Comparison of ENCODE assay signal across 14 cellular contexts in genomic region chr10:129531195-129531968, GRCh38.
A peak's percentile ranks its signal among the peaks of the same experiment; 100 is the strongest.
DNase-seq lines count a peak whose midpoint lies in the region; ATAC-seq, FAIRE-seq and TF ChIP-seq lines count a peak whose summit lies in the region.
"Had no signal": no experiment of that assay in that cellular context is flagged by ENCODE, and none has a peak within 500 bp of the region (broad histone marks: within the 10 kb centered on the region; RNA-seq: fewer than 3 reads in every experiment).

No MANE protein-coding gene starts in this region.

- H3K4me1 ChIP-seq in BLaER1, result peaks cover 79% of the 10 kb centered on the region
- H3K4me1 ChIP-seq in KMS-11 (ENCODE audit: low read depth, poor library complexity, severe bottlenecking), result peaks cover 13% of the 10 kb centered on the region
- H3K4me1 ChIP-seq: parathyroid adenoma had no signal

- H3K27me3 ChIP-seq in BLaER1 (no peaks in the 10 kb centered on the region), KMS-11 (ENCODE audit: insufficient read depth, low read depth) (no peaks in the 10 kb centered on the region)
- H3K27me3 ChIP-seq: tibial artery had no signal

- no peaks in the 10 kb centered on the region for H3K79me2 ChIP-seq in KMS-11 (ENCODE audit: insufficient read depth, low read depth)
- H3K79me2 ChIP-seq: parathyroid adenoma had no signal

- no peak for FAIRE-seq in GM12892 (lab: Jason Lieb, UNC)
- FAIRE-seq: endothelial cell of umbilical vein had no signal

- H2AFZ ChIP-seq in KMS-11 (ENCODE audit: low read depth), result no peak overlapping the region
- H2AFZ ChIP-seq: parathyroid adenoma had no signal

- H3K9ac ChIP-seq in BLaER1 (peak overlapping the region; percentile 74), KMS-11 (no peak overlapping the region)
- H3K9ac ChIP-seq: parathyroid adenoma had no signal

- H3K4me3 ChIP-seq in BLaER1 (peak overlapping the region; percentile 61), KMS-11 (IDR thresholded peaks at IDR 0.05; ENCODE audit: insufficient read depth, low read depth, low read length) (no peak overlapping the region)
- H3K4me3 ChIP-seq: tibial artery had no signal

- DNase-seq in cerebellar cortex (ENCODE audit: low spot score) (peak; percentile 45), left kidney (ENCODE audit: low read depth, low spot score) (peak; percentile 54), GM12892 (ENCODE audit: insufficient read length) (no peak)
- DNase-seq: activated CD4-positive, alpha-beta T cell treated with anti-CD3 and anti-CD28 coated beads, Interleukin-2, amount 10 ng/mL, durations not matched to agents 24 days and 14 days; activated naive CD4-positive, alpha-beta T cell treated with anti-CD3 and anti-CD28 coated beads for 36 hours; NCI-H2227 treated with DMSO at 0.1 percent for 48 hours; tibial artery had no signal

- no peak for TF ChIP-seq CTCF in KMS-11 (conservative IDR thresholded peaks at IDR 0.05; ENCODE audit: low read depth, low read length)

- H3K4me2 ChIP-seq in BLaER1 (peak overlapping the region; percentile 98), KMS-11 (peak overlapping the region; percentile 82; the same call in 1 of the 2 replicates)

- H3K27ac ChIP-seq in BLaER1, result peak overlapping the region; percentile 96
- H3K27ac ChIP-seq in KMS-11, result peak overlapping the region; percentile 33; the same call in 1 of the 2 replicates
- H3K27ac ChIP-seq: parathyroid adenoma, tibial artery had no signal

- H3K9me3 ChIP-seq in BLaER1, result peaks cover 9% of the 10 kb centered on the region
- H3K9me3 ChIP-seq: tibial artery had no signal

- no peak for ATAC-seq in GM21423 (IDR thresholded peaks at IDR 0.05; ENCODE audit: unreplicated experiment)
- ATAC-seq in HG02870 (IDR thresholded peaks at IDR 0.05; ENCODE audit: unreplicated experiment), result no peak
- no peak for ATAC-seq in GM19351 (IDR thresholded peaks at IDR 0.05; ENCODE audit: unreplicated experiment)

- H4K20me1 ChIP-seq in BLaER1 (no peaks in the 10 kb centered on the region), KMS-11 (ENCODE audit: insufficient read depth) (no peaks in the 10 kb centered on the region)

- H3K36me3 ChIP-seq in BLaER1 (peaks cover 28% of the 10 kb centered on the region), KMS-11 (ENCODE audit: insufficient read depth) (no peaks in the 10 kb centered on the region)

- TF ChIP-seq POLR2A in GM12892 (IDR thresholded peaks at IDR 0.05; ENCODE audit: low read depth, low read length), result no peak
